Comparison of ENCODE assay signal across 16 cellular contexts in genomic region chr3:34948431-34948971, GRCh38.
A peak's percentile ranks its signal among the peaks of the same experiment; 100 is the strongest.
DNase-seq lines count a peak whose midpoint lies in the region; FAIRE-seq and TF ChIP-seq lines count a peak whose summit lies in the region.
"Had no signal": no experiment of that assay in that cellular context is flagged by ENCODE, and none has a peak within 500 bp of the region (broad histone marks: within the 10 kb centered on the region; RNA-seq: fewer than 3 reads in every experiment).

No MANE protein-coding gene starts in this region.

- peaks cover 28% of the 10 kb centered on the region for H3K4me1 ChIP-seq in SJCRH30
- H3K4me1 ChIP-seq in colonic mucosa = no peaks in the 10 kb centered on the region

- H3K4me1 Mint-ChIP-seq in activated naive CD8-positive, alpha-beta T cell treated with anti-CD3 and anti-CD28 coated beads for 36 hours = no peaks in the 10 kb centered on the region

- H3K27me3 ChIP-seq in SJCRH30 (no peaks in the 10 kb centered on the region), brain microvascular endothelial cell (replicated peaks) (no peaks in the 10 kb centered on the region), colonic mucosa (no peaks in the 10 kb centered on the region)
- H3K27me3 ChIP-seq: MG63 had no signal

- intact Hi-C loops in colonic mucosa (cut with DNase I) = no loop called here

- no peaks in the 10 kb centered on the region for H3K27me3 Mint-ChIP-seq in activated naive CD8-positive, alpha-beta T cell treated with anti-CD3 and anti-CD28 coated beads for 36 hours

- no peaks in the 10 kb centered on the region for H3K36me3 Mint-ChIP-seq in activated naive CD8-positive, alpha-beta T cell treated with anti-CD3 and anti-CD28 coated beads for 36 hours

- H3K9me3 ChIP-seq in SJCRH30 (replicated peaks) = no peaks in the 10 kb centered on the region
- no peaks in the 10 kb centered on the region for H3K9me3 ChIP-seq in colonic mucosa
- H3K9me3 ChIP-seq: MG63 had no signal

- H3K27ac Mint-ChIP-seq in activated naive CD8-positive, alpha-beta T cell treated with anti-CD3 and anti-CD28 coated beads for 36 hours = no peak overlapping the region

- H3K4me3 ChIP-seq in SJCRH30 (no peak overlapping the region), brain microvascular endothelial cell (ENCODE audit: low read depth, low read length) (no peak overlapping the region), colonic mucosa (no peak overlapping the region)
- H3K4me3 ChIP-seq: MG63, PC-9 had no signal

- TF ChIP-seq CTCF in brain microvascular endothelial cell (IDR thresholded peaks at IDR 0.05; ENCODE audit: low read depth, low read length, missing control alignments) (no peak), colonic mucosa (IDR thresholded peaks at IDR 0.05) (no peak)

- FAIRE-seq in urothelium cell line (lab: Jason Lieb, UNC) = no peak
- FAIRE-seq: HepG2 had no signal

- H3K27ac ChIP-seq in SJCRH30 = peak overlapping the region; percentile 94
- peak overlapping the region; percentile 70 for H3K27ac ChIP-seq in brain microvascular endothelial cell
- no peak overlapping the region for H3K27ac ChIP-seq in colonic mucosa
- H3K27ac ChIP-seq: KMS-11, PC-9 had no signal

- H3K9me3 Mint-ChIP-seq in activated naive CD8-positive, alpha-beta T cell treated with anti-CD3 and anti-CD28 coated beads for 36 hours = peaks cover 10% of the 10 kb centered on the region

- in situ Hi-C loops in brain microvascular endothelial cell (cut with HindIII; ENCODE audit: low pct_ligation_motif_present, low sequenced_read_pairs) = no loop called here

- H3K4me3 Mint-ChIP-seq in activated naive CD8-positive, alpha-beta T cell treated with anti-CD3 and anti-CD28 coated beads for 36 hours = no peak overlapping the region

- H3K36me3 ChIP-seq in SJCRH30 (no peaks in the 10 kb centered on the region), brain microvascular endothelial cell (replicated peaks) (no peaks in the 10 kb centered on the region), colonic mucosa (no peaks in the 10 kb centered on the region)
- H3K36me3 ChIP-seq: MG63 had no signal

- DNase-seq in SJCRH30 = peak in 1 of 2 experiments; percentile 20
- DNase-seq in brain microvascular endothelial cell = no peak
- DNase-seq in iris pigment epithelial cell (ENCODE audit: low read depth) = peak; percentile 7
- DNase-seq in urothelium cell line (ENCODE audit: low spot score) = peak; percentile 13
- DNase-seq in colonic mucosa = no peak
- no peak for DNase-seq in activated naive CD8-positive, alpha-beta T cell treated with anti-CD3 and anti-CD28 coated beads for 36 hours
- DNase-seq in DMS 273 treated with DMSO at 0.1 percent for 48 hours (lab: John Stamatoyannopoulos, UW) = no peak
- DNase-seq: C1 segment of cervical spinal cord, DMS153, MG63, NCI-H1105, NCI-H1694 treated with DMSO at 0.1 percent for 48 hours, NCI-H748 treated with DMSO at 0.1 percent for 48 hours, PC-9 had no signal

- no peak overlapping the region for H3K9ac ChIP-seq in colonic mucosa (ENCODE audit: low read depth in 2 of 2, low read length in 2 of 2)
- H3K9ac ChIP-seq: KMS-11 had no signal

Comparison
In these comparisons a context has a peak if more than half of its experiments do, and no peak if none do; other contexts are left out.
1. DNase-seq: peak in iris pigment epithelial cell (single experiment) and urothelium cell line (single experiment); none in brain microvascular endothelial cell (single experiment), colonic mucosa (single experiment), activated naive CD8-positive, alpha-beta T cell treated with anti-CD3 and anti-CD28 coated beads for 36 hours (single experiment) and DMS 273 treated with DMSO at 0.1 percent for 48 hours (single experiment).